In genomic region chr3:160210799-160211221, GRCh38 we compare ENCODE assay signal across 11 cellular contexts.
DNase-seq lines count a peak whose midpoint lies in the region; ATAC-seq, FAIRE-seq and TF ChIP-seq lines count a peak whose summit lies in the region.
"Had no signal": no experiment of that assay in that cellular context is flagged by ENCODE, and none has a peak within 500 bp of the region (broad histone marks: within the 10 kb centered on the region; RNA-seq: fewer than 3 reads in every experiment).

No MANE protein-coding gene starts in this region.

- H3K4me3 ChIP-seq in fibroblast of mammary gland (ENCODE audit: control insufficient read depth, low read depth, low read length): no peak overlapping the region
- H3K4me3 ChIP-seq: right atrium auricular region had no signal

- peak; percentile 59 for DNase-seq in ACHN
- DNase-seq in NCI-H69 (lab: John Stamatoyannopoulos, UW): peak; percentile 42
- peak; percentile 82 for DNase-seq in fibroblast of mammary gland (ENCODE audit: low read depth)
- no peak for DNase-seq in activated naive CD4-positive, alpha-beta T cell treated with anti-CD3 and anti-CD28 coated beads, Interleukin-2, amount 10 ng/mL, durations not matched to agents 7 days and 5 days
- no peak for DNase-seq in GM19239 (ENCODE audit: insufficient read length, low spot score)
- DNase-seq: NCI-H526 had no signal

- ATAC-seq in GM18909 (IDR thresholded peaks at IDR 0.05; ENCODE audit: poor library complexity, unreplicated experiment) (peak; percentile 57), HG03469 (IDR thresholded peaks at IDR 0.05; ENCODE audit: unreplicated experiment) (no peak), GM18520 (IDR thresholded peaks at IDR 0.05; ENCODE audit: unreplicated experiment) (no peak)

- in situ Hi-C loops in ACHN (cut with HindIII; ENCODE audit: low pct_ligation_motif_present, low pct_unique_long_range_greater_than_20kb, low sequenced_read_pairs): no loop called here

- H3K9me3 Mint-ChIP-seq in activated naive CD4-positive, alpha-beta T cell treated with anti-CD3 and anti-CD28 coated beads, Interleukin-2, amount 10 ng/mL, durations not matched to agents 7 days and 5 days: no peaks in the 10 kb centered on the region

- peak; percentile 61 for TF ChIP-seq CTCF in fibroblast of mammary gland (conservative IDR thresholded peaks at IDR 0.05; ENCODE audit: control insufficient read depth, insufficient read depth, low read depth, low read length)

- no peak for FAIRE-seq in GM19239 (lab: Jason Lieb, UNC)
- FAIRE-seq: GM12892 had no signal

- no peak overlapping the region for H3K27ac Mint-ChIP-seq in activated naive CD4-positive, alpha-beta T cell treated with anti-CD3 and anti-CD28 coated beads, Interleukin-2, amount 10 ng/mL, durations not matched to agents 7 days and 5 days

- no peaks in the 10 kb centered on the region for H3K36me3 Mint-ChIP-seq in activated naive CD4-positive, alpha-beta T cell treated with anti-CD3 and anti-CD28 coated beads, Interleukin-2, amount 10 ng/mL, durations not matched to agents 7 days and 5 days

- peaks cover 38% of the 10 kb centered on the region for H3K27me3 Mint-ChIP-seq in activated naive CD4-positive, alpha-beta T cell treated with anti-CD3 and anti-CD28 coated beads, Interleukin-2, amount 10 ng/mL, durations not matched to agents 7 days and 5 days

- CTCF ChIA-PET in activated naive CD4-positive, alpha-beta T cell treated with anti-CD3 and anti-CD28 coated beads, Interleukin-2, amount 10 ng/mL, durations not matched to agents 7 days and 5 days (lab: Charles Lee): interaction anchor here (0.8 to 1.5 kb wide), 4 partner anchors 9 to 223 kb away, joined by 3 to 8 read pairs (median 4); no protein-coding TSS in a partner anchor

- H3K4me1 Mint-ChIP-seq in activated naive CD4-positive, alpha-beta T cell treated with anti-CD3 and anti-CD28 coated beads, Interleukin-2, amount 10 ng/mL, durations not matched to agents 7 days and 5 days: no peaks in the 10 kb centered on the region

- no peak overlapping the region for H3K4me3 Mint-ChIP-seq in activated naive CD4-positive, alpha-beta T cell treated with anti-CD3 and anti-CD28 coated beads, Interleukin-2, amount 10 ng/mL, durations not matched to agents 7 days and 5 days

Comparison
In these comparisons a context has a peak if more than half of its experiments do, and no peak if none do; other contexts are left out.
1. DNase-seq: peak in ACHN (single experiment), NCI-H69 (single experiment) and fibroblast of mammary gland (single experiment); none in activated naive CD4-positive, alpha-beta T cell treated with anti-CD3 and anti-CD28 coated beads, Interleukin-2, amount 10 ng/mL, durations not matched to agents 7 days and 5 days (single experiment) and GM19239 (single experiment).